Comparison of ENCODE assay signal across 6 cellular contexts in the genomic region with DNA sequence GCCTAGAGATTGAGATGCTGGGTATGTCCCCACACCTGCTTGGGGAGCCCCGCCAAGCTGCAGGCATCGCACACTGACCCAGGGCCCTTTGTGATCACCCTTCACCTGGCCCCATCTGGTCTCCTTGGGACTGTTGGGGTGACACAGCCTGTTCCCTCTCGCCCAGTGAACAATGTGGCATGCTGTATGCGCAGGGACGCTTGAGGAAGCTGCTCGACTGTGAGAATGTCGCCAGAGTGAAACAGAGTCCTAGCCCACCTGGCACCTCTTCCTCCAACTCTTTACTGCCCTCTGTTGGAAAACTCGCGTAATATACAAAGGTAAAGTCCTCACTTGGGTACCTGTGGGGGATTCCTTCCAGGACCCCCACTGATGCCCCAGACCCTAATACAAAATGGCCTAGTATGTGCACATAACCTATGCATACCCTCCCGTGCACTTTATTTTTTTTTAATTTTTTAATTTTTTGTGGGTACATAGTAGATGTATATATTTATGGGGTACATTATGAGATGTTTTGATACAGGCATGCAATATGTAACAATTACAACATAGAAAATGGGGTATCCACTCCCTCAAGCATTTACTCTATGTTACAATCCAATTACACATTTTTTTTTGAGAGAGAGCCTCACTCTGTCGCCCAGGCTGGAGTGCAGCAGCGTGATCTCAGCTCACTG. TPM values are rescaled to one million over a fixed set of nuclear protein-coding genes. Genes with fewer than 3 reads are reported as not detected.
DNase-seq lines count a peak whose midpoint lies in the region; ATAC-seq and TF ChIP-seq lines count a peak whose summit lies in the region.

No MANE protein-coding gene starts in this region.

- H3K4me3 ChIP-seq in GM12875 (ENCODE audit: low read depth, low read length) (no peak overlapping the region), fibroblast of pulmonary artery (replicated peaks; ENCODE audit: low read depth, low read length) (no peak overlapping the region), lower leg skin (ENCODE audit: low read depth, poor library complexity, severe bottlenecking) (no peak overlapping the region)

- DNase-seq in NCI-H345 treated with DMSO at 0.1 percent for 48 hours (lab: John Stamatoyannopoulos, UW; ENCODE audit: unreplicated experiment) = peak; percentile 16
- DNase-seq in fibroblast of pulmonary artery (ENCODE audit: low read depth) = peak; percentile 17
- DNase-seq in lower leg skin (ENCODE audit: low spot score in 2 of 2) = no peak
- no peak for DNase-seq in stimulated activated naive CD4-positive, alpha-beta T cell treated with Interleukin-2 at 50 U/mL for 16 hours (lab: John Stamatoyannopoulos, UW)

- TF ChIP-seq CTCF in GM12875 (IDR thresholded peaks at IDR 0.05; ENCODE audit: borderline replicate concordance, insufficient read depth, low read depth, low read length) (peak; percentile 72), fibroblast of pulmonary artery (IDR thresholded peaks at IDR 0.05; ENCODE audit: low read length, missing control alignments) (peak; percentile 53), lower leg skin (IDR thresholded peaks at IDR 0.05) (no peak)

- ATAC-seq in GM21529 (IDR thresholded peaks at IDR 0.05; ENCODE audit: unreplicated experiment) = no peak

- intact Hi-C loops in lower leg skin (cut with DNase I; ENCODE audit: low total_unique reads) = no loop called here

- 55 to 57% methylated on average over 12 of the region's 12 CpGs for WGBS in lower leg skin, 2 donors

- no peak for TF ChIP-seq POLR2A in lower leg skin (IDR thresholded peaks at IDR 0.05)

RNA-seq across cellular contexts. Expression of gene BLOC1S3, which starts 9.0 kb away (rescaled TPM):
- total RNA-seq in lower leg skin = 10 to 100 TPM; 26.6 to 65.1 (median 31.4) TPM

RNA-seq across cellular contexts. Expression of gene TRAPPC6A, which starts 9.5 kb away (rescaled TPM):
- total RNA-seq in lower leg skin = 10 to 100 TPM; 36.0 to 52.3 (median 47.9) TPM

RNA-seq across cellular contexts. Expression of gene NKPD1, which starts 26.8 kb away (rescaled TPM):
- 100 to 1,000 TPM in 1 of 4 donors, 10 to 100 TPM in 3; 42.0 to 100 (median 51.4) TPM for total RNA-seq in lower leg skin

RNA-seq across cellular contexts. Expression of gene EXOC3L2, which starts 57.6 kb away (rescaled TPM):
- 1 to 10 TPM; 1.2 to 4.5 (median 1.6) TPM for total RNA-seq in lower leg skin

Comparison
In these comparisons a context has a peak if more than half of its experiments do, and no peak if none do; other contexts are left out.
1. CTCF ChIP-seq: peak in GM12875 (single experiment) and fibroblast of pulmonary artery (single experiment); none in lower leg skin (0 of 3).
2. DNase-seq: peak in NCI-H345 treated with DMSO at 0.1 percent for 48 hours (single experiment) and fibroblast of pulmonary artery (single experiment); none in lower leg skin (0 of 2) and stimulated activated naive CD4-positive, alpha-beta T cell treated with Interleukin-2 at 50 U/mL for 16 hours (single experiment).